ENCODE assay signal across 24 cellular contexts in genomic region chr4:147823135-147823534, GRCh38.
DNase-seq lines count a peak whose midpoint lies in the region; TF ChIP-seq lines count a peak whose summit lies in the region.
"Had no signal": no experiment of that assay in that cellular context is flagged by ENCODE, and none has a peak within 500 bp of the region (broad histone marks: within the 10 kb centered on the region; RNA-seq: fewer than 3 reads in every experiment).

No MANE protein-coding gene starts in this region.

- H3K27ac ChIP-seq in breast epithelium (peak overlapping the region; percentile 56 to 81), thymus (ENCODE audit: low read depth) (peak overlapping the region; percentile 37)

- no peak for TF ChIP-seq POLR2A in breast epithelium (IDR thresholded peaks at IDR 0.05)

- no peak overlapping the region for H3K27ac Mint-ChIP-seq in MCF 10A (ENCODE audit: low read depth, unreplicated experiment)
- peak overlapping the region; percentile 21 for H3K27ac Mint-ChIP-seq in mesothelial cell of epicardium
- no peak overlapping the region for H3K27ac Mint-ChIP-seq in activated CD4-positive, alpha-beta memory T cell treated with anti-CD3 and anti-CD28 coated beads for 36 hours
- H3K27ac Mint-ChIP-seq: activated T-cell treated with anti-CD3 and anti-CD28 coated beads, Interleukin-2, amount 50 U/mL, for 24 hours; B cell; stimulated activated naive B cell treated with anti-CD40 and anti-IgM and Interleukin-4, amounts not matched to agents 10 μg/mL and 1 μg/mL and 100 μg/mL, for 72 hours had no signal

- H3K36me3 ChIP-seq in breast epithelium (no peaks in the 10 kb centered on the region), thymus (ENCODE audit: control insufficient read depth, insufficient read depth) (no peaks in the 10 kb centered on the region)

- H3K36me3 Mint-ChIP-seq in MCF 10A (ENCODE audit: insufficient read depth, unreplicated experiment) (peaks cover 32% of the 10 kb centered on the region), mesothelial cell of epicardium (peaks cover 9% of the 10 kb centered on the region)
- peaks cover 3% of the 10 kb centered on the region for H3K36me3 Mint-ChIP-seq in activated CD4-positive, alpha-beta memory T cell treated with anti-CD3 and anti-CD28 coated beads for 36 hours
- H3K36me3 Mint-ChIP-seq: stimulated activated naive B cell treated with anti-CD40 and anti-IgM and Interleukin-4, amounts not matched to agents 10 μg/mL and 1 μg/mL and 100 μg/mL, for 72 hours had no signal

- H3K4me3 Mint-ChIP-seq in MCF 10A (ENCODE audit: unreplicated experiment) (no peak overlapping the region), mesothelial cell of epicardium (no peak overlapping the region)
- H3K4me3 Mint-ChIP-seq in activated CD4-positive, alpha-beta memory T cell treated with anti-CD3 and anti-CD28 coated beads for 36 hours, result no peak overlapping the region
- H3K4me3 Mint-ChIP-seq: activated T-cell treated with anti-CD3 and anti-CD28 coated beads, Interleukin-2, amount 50 U/mL, for 24 hours; B cell; neural crest cell; stimulated activated naive B cell treated with anti-CD40 and anti-IgM and Interleukin-4, amounts not matched to agents 10 μg/mL and 1 μg/mL and 100 μg/mL, for 72 hours had no signal

- no peak for DNase-seq in breast epithelium (ENCODE audit: low spot score in 2 of 2)
- DNase-seq in MCF 10A (ENCODE audit: unreplicated experiment), result no peak
- peak; percentile 28 for DNase-seq in epithelial cell of esophagus (ENCODE audit: low read depth)
- DNase-seq in mesothelial cell of epicardium (ENCODE audit: low spot score in 2 of 2, unreplicated experiment in 2 of 2), result no peak
- DNase-seq in dermis blood vessel endothelial cell, result no peak
- DNase-seq in activated CD4-positive, alpha-beta memory T cell treated with anti-CD3 and anti-CD28 coated beads for 36 hours, result no peak
- DNase-seq in NCI-H2081 treated with DMSO at 0.1 percent for 48 hours (lab: John Stamatoyannopoulos, UW), result no peak
- DNase-seq: activated T-cell treated with anti-CD3 and anti-CD28 coated beads, Interleukin-2, amount 50 U/mL, for 24 hours; amygdala; central memory CD4-positive, alpha-beta T cell; DND-41; NCI-H1105 treated with DMSO at 0.1 percent for 48 hours; NCI-H2029 treated with DMSO at 0.1 percent for 48 hours; NCI-H446 treated with DMSO at 0.1 percent for 48 hours; OCI-M1; posterior cingulate gyrus; SHP77 treated with DMSO at 0.1 percent for 48 hours; stimulated activated naive B cell treated with anti-CD40 and anti-IgM and Interleukin-4, amounts not matched to agents 10 μg/mL and 1 μg/mL and 100 μg/mL, for 72 hours; SW 1271; trophoblast cell had no signal

- H3K4me1 ChIP-seq in breast epithelium (peaks cover 0 to 4% of the 10 kb centered on the region in 2 donors), thymus (ENCODE audit: control insufficient read depth, insufficient read depth, low read length) (no peaks in the 10 kb centered on the region)

- H3K27me3 Mint-ChIP-seq in MCF 10A (ENCODE audit: insufficient read depth, unreplicated experiment), result no peaks in the 10 kb centered on the region
- no peaks in the 10 kb centered on the region for H3K27me3 Mint-ChIP-seq in mesothelial cell of epicardium (ENCODE audit: low read depth)
- no peaks in the 10 kb centered on the region for H3K27me3 Mint-ChIP-seq in activated CD4-positive, alpha-beta memory T cell treated with anti-CD3 and anti-CD28 coated beads for 36 hours
- H3K27me3 Mint-ChIP-seq: activated T-cell treated with anti-CD3 and anti-CD28 coated beads, Interleukin-2, amount 50 U/mL, for 24 hours; B cell; stimulated activated naive B cell treated with anti-CD40 and anti-IgM and Interleukin-4, amounts not matched to agents 10 μg/mL and 1 μg/mL and 100 μg/mL, for 72 hours had no signal

- CTCF ChIA-PET in MCF 10A (lab: Yijun Ruan, JAX), result interaction anchor here (0.6 to 2.6 kb wide), 13 partner anchors 8 to 1515 kb away, joined by 3 to 19 read pairs (median 4); partner anchors contain the start of gene ARHGAP10
- CTCF ChIA-PET in activated CD4-positive, alpha-beta memory T cell treated with anti-CD3 and anti-CD28 coated beads for 36 hours (lab: Charles Lee), result interaction anchor here (1.5 to 2.3 kb wide), 2 partner anchors 21 to 44 kb away, joined by 4 to 7 read pairs; no protein-coding TSS in a partner anchor

- TF ChIP-seq CTCF in breast epithelium (IDR thresholded peaks at IDR 0.05) (no peak), MCF 10A (IDR thresholded peaks at IDR 0.05; ENCODE audit: unreplicated experiment) (no peak), epithelial cell of esophagus (IDR thresholded peaks at IDR 0.05; ENCODE audit: insufficient read depth, low read depth, low read length, missing control alignments) (no peak), mesothelial cell of epicardium (IDR thresholded peaks at IDR 0.05; ENCODE audit: unreplicated experiment) (no peak)

- H3K4me1 Mint-ChIP-seq in MCF 10A (ENCODE audit: insufficient read depth, unreplicated experiment), result peaks cover 50% of the 10 kb centered on the region
- peaks cover 34% of the 10 kb centered on the region for H3K4me1 Mint-ChIP-seq in mesothelial cell of epicardium
- H3K4me1 Mint-ChIP-seq in activated CD4-positive, alpha-beta memory T cell treated with anti-CD3 and anti-CD28 coated beads for 36 hours (ENCODE audit: low read depth), result peaks cover 4% of the 10 kb centered on the region
- H3K4me1 Mint-ChIP-seq: B cell, neural crest cell had no signal

- no peaks in the 10 kb centered on the region for H3K27me3 ChIP-seq in breast epithelium
- no peaks in the 10 kb centered on the region for H3K27me3 ChIP-seq in thymus (ENCODE audit: control insufficient read depth, insufficient read depth)

- intact Hi-C loops in breast epithelium (cut with DNase I; ENCODE audit: low total_unique reads) (loop anchor here (10.0 kb wide), 1 partner anchor 88 kb away; the partner anchor contains the start of gene ARHGAP10), MCF 10A (cut with micrococcal nuclease) (no loop called here)
- intact Hi-C loops in activated CD4-positive, alpha-beta memory T cell treated with anti-CD3 and anti-CD28 coated beads for 36 hours (cut with micrococcal nuclease), result no loop called here

- H3K9me3 Mint-ChIP-seq in MCF 10A (ENCODE audit: unreplicated experiment) (no peaks in the 10 kb centered on the region), mesothelial cell of epicardium (no peaks in the 10 kb centered on the region)
- no peaks in the 10 kb centered on the region for H3K9me3 Mint-ChIP-seq in activated CD4-positive, alpha-beta memory T cell treated with anti-CD3 and anti-CD28 coated beads for 36 hours
- H3K9me3 Mint-ChIP-seq: activated T-cell treated with anti-CD3 and anti-CD28 coated beads, Interleukin-2, amount 50 U/mL, for 24 hours; neural crest cell; stimulated activated naive B cell treated with anti-CD40 and anti-IgM and Interleukin-4, amounts not matched to agents 10 μg/mL and 1 μg/mL and 100 μg/mL, for 72 hours had no signal

- 94% methylated on average over 3 of the region's 3 CpGs for WGBS in thymus

- BruUV-seq in MCF 10A (replicated peaks; lab: Mats Ljungman, UMichigan), result no TSS peak

- H3K4me3 ChIP-seq in breast epithelium (no peak overlapping the region), epithelial cell of esophagus (ENCODE audit: low read length) (no peak overlapping the region), thymus (ENCODE audit: low read length) (no peak overlapping the region)
- H3K4me3 ChIP-seq: smooth muscle cell had no signal

- POLR2A ChIA-PET in MCF 10A (lab: Yijun Ruan, JAX), result interaction anchor here (0.6 to 5.1 kb wide), 13 partner anchors 7 to 206 kb away, joined by 3 to 54 read pairs (median 5); partner anchors contain the start of genes ARHGAP10, PRMT9 and TMEM184C
- POLR2A ChIA-PET in activated CD4-positive, alpha-beta memory T cell treated with anti-CD3 and anti-CD28 coated beads for 36 hours (lab: Charles Lee), result no interaction called here

- H3K9me3 ChIP-seq in breast epithelium, result no peaks in the 10 kb centered on the region
- H3K9me3 ChIP-seq in thymus (ENCODE audit: control insufficient read depth), result no peaks in the 10 kb centered on the region
